10 cellular contexts compared by ENCODE assay signal in genomic region chr6:88641178-88641903, GRCh38.
DNase-seq lines count a peak whose midpoint lies in the region; ATAC-seq and TF ChIP-seq lines count a peak whose summit lies in the region.
"Had no signal": no experiment of that assay in that cellular context is flagged by ENCODE, and none has a peak within 500 bp of the region (broad histone marks: within the 10 kb centered on the region; RNA-seq: fewer than 3 reads in every experiment).

No MANE protein-coding gene starts in this region.

- H3K27ac ChIP-seq in trophoblast cell (ENCODE audit: low read depth, low read length): peak overlapping the region; percentile 69
- H3K27ac ChIP-seq in upper lobe of left lung: no peak overlapping the region

- TF ChIP-seq POLR2A in upper lobe of left lung (IDR thresholded peaks at IDR 0.05): no peak

- peaks cover 2% of the 10 kb centered on the region for H3K4me1 Mint-ChIP-seq in osteocyte (ENCODE audit: unreplicated experiment)

- H2BK120ac ChIP-seq in trophoblast cell (ENCODE audit: insufficient read depth, low read length, poor library complexity): no peak overlapping the region

- H3K9me3 Mint-ChIP-seq in osteocyte (ENCODE audit: unreplicated experiment): no peaks in the 10 kb centered on the region

- TF ChIP-seq EP300 in upper lobe of left lung (IDR thresholded peaks at IDR 0.05): no peak

- H2BK5ac ChIP-seq in trophoblast cell (ENCODE audit: low read depth, low read length, poor library complexity): no peak overlapping the region

- DNase-seq in GM19238 (ENCODE audit: insufficient read length, low spot score) (peak; percentile 20), LHCN-M2 (ENCODE audit: low read depth) (peak; percentile 54), trophoblast cell (no peak), upper lobe of left lung (no peak), NCI-H2171 (lab: John Stamatoyannopoulos, UW) (no peak), DMS79 (lab: John Stamatoyannopoulos, UW) (no peak), osteocyte (ENCODE audit: extremely low spot score, unreplicated experiment) (no peak)
- DNase-seq: NCI-H526 treated with DMSO at 0.1 percent for 48 hours, nucleus accumbens had no signal

- H3K18ac ChIP-seq in trophoblast cell (ENCODE audit: low read length): no peak overlapping the region

- no peak overlapping the region for H2BK12ac ChIP-seq in trophoblast cell (ENCODE audit: low read length)

- no peak overlapping the region for H3K4ac ChIP-seq in trophoblast cell (ENCODE audit: low read depth, low read length)

- no peak overlapping the region for H4K8ac ChIP-seq in trophoblast cell (ENCODE audit: low read depth, low read length)

- TF ChIP-seq CTCF in upper lobe of left lung (IDR thresholded peaks at IDR 0.05) (no peak), osteocyte (IDR thresholded peaks at IDR 0.05) (no peak)

- no peak overlapping the region for H3K4me2 ChIP-seq in trophoblast cell (ENCODE audit: low read length)

- H3K79me1 ChIP-seq in trophoblast cell (ENCODE audit: low read length): no peaks in the 10 kb centered on the region

- no peak overlapping the region for H3K4me3 Mint-ChIP-seq in osteocyte (ENCODE audit: unreplicated experiment)

- H3K36me3 Mint-ChIP-seq in osteocyte (ENCODE audit: unreplicated experiment): no peaks in the 10 kb centered on the region

- no peak overlapping the region for H2AK5ac ChIP-seq in trophoblast cell (ENCODE audit: low read length)

- H3K27me3 Mint-ChIP-seq in osteocyte (ENCODE audit: unreplicated experiment): no peaks in the 10 kb centered on the region

- H3K27ac Mint-ChIP-seq in osteocyte (ENCODE audit: unreplicated experiment): no peak overlapping the region

- H3K27me3 ChIP-seq in trophoblast cell (ENCODE audit: insufficient read depth, low read length) (no peaks in the 10 kb centered on the region), upper lobe of left lung (no peaks in the 10 kb centered on the region)

- H3K4me3 ChIP-seq in trophoblast cell (ENCODE audit: low read depth, low read length) (no peak overlapping the region), upper lobe of left lung (no peak overlapping the region)

- H3K23ac ChIP-seq in trophoblast cell (ENCODE audit: low read length): no peak overlapping the region

- no peak overlapping the region for H3K14ac ChIP-seq in trophoblast cell (ENCODE audit: low read length)

- no peaks in the 10 kb centered on the region for H3K36me3 ChIP-seq in trophoblast cell (ENCODE audit: control insufficient read depth in 1 of 2, insufficient read depth in 2 of 2, low read length in 2 of 2)
- no peaks in the 10 kb centered on the region for H3K36me3 ChIP-seq in upper lobe of left lung

- no peak overlapping the region for H4K91ac ChIP-seq in trophoblast cell (ENCODE audit: low read depth, low read length)

- H3K4me1 ChIP-seq in trophoblast cell (ENCODE audit: control insufficient read depth in 1 of 2, insufficient read depth in 2 of 2, low read length in 2 of 2) (peaks cover 0 to 2% of the 10 kb centered on the region in 2 experiments), upper lobe of left lung (no peaks in the 10 kb centered on the region)

- ATAC-seq in HG02642 (IDR thresholded peaks at IDR 0.05; ENCODE audit: poor library complexity, unreplicated experiment) (peak; percentile 97), upper lobe of left lung (ENCODE audit: low FRiP score in 2 of 2) (no peak)

- H2AFZ ChIP-seq in trophoblast cell (ENCODE audit: insufficient read depth, low read length, poor library complexity): no peak overlapping the region

- H3K79me2 ChIP-seq in trophoblast cell (ENCODE audit: control insufficient read depth, insufficient read depth, low read length, poor library complexity): no peaks in the 10 kb centered on the region

- H4K12ac ChIP-seq in trophoblast cell (ENCODE audit: low read depth, low read length): no peak overlapping the region

- WGBS in trophoblast cell (ENCODE audit: extremely low coverage, insufficient coverage, insufficient read length): no CpG with 5 or more reads among the region's 7 CpGs
- WGBS in upper lobe of left lung, 2 donors: 89 to 90% methylated on average over 7 of the region's 7 CpGs

- H3K9me3 ChIP-seq in trophoblast cell (ENCODE audit: insufficient read depth, low read depth, low read length) (no peaks in the 10 kb centered on the region), upper lobe of left lung (no peaks in the 10 kb centered on the region)

- no peak overlapping the region for H3K9ac ChIP-seq in trophoblast cell (ENCODE audit: low read length)

Comparison
In these comparisons a context has a peak if more than half of its experiments do, and no peak if none do; other contexts are left out.
1. DNase-seq: peak in GM19238 (single experiment) and LHCN-M2 (single experiment); none in trophoblast cell (0 of 2), upper lobe of left lung (0 of 2), NCI-H2171 (single experiment), DMS79 (single experiment) and osteocyte (single experiment).